ENCODE assay signal across 8 cellular contexts in genomic region chr3:189947948-189948723, GRCh38.
DNase-seq lines count a peak whose midpoint lies in the region; ATAC-seq and TF ChIP-seq lines count a peak whose summit lies in the region.

No MANE protein-coding gene starts in this region.

- DNase-seq in NCI-H748 (lab: John Stamatoyannopoulos, UW; ENCODE audit: unreplicated experiment) (peak; percentile 46), dermis blood vessel endothelial cell (peak; percentile 62), smooth muscle cell (lab: John Stamatoyannopoulos, UW; ENCODE audit: unreplicated experiment) (no peak), vagina (ENCODE audit: extremely low spot score in 2 of 2) (no peak)

- H3K27me3 ChIP-seq in smooth muscle cell (ENCODE audit: low read depth), result no peaks in the 10 kb centered on the region
- H3K27me3 ChIP-seq in vagina, result no peaks in the 10 kb centered on the region

- H3K79me2 ChIP-seq in smooth muscle cell (ENCODE audit: low read depth), result no peaks in the 10 kb centered on the region

- H3K27ac ChIP-seq in C4-2B, result no peak overlapping the region
- H3K27ac ChIP-seq in smooth muscle cell (ENCODE audit: low read depth), result peak overlapping the region; percentile 25
- no peak overlapping the region for H3K27ac ChIP-seq in vagina

- no peaks in the 10 kb centered on the region for H3K4me1 ChIP-seq in smooth muscle cell (ENCODE audit: low read depth)
- H3K4me1 ChIP-seq in vagina, result peaks cover 10% of the 10 kb centered on the region

- TF ChIP-seq POLR2A in vagina (IDR thresholded peaks at IDR 0.05), result no peak

- no peak overlapping the region for H3K4me3 ChIP-seq in smooth muscle cell
- H3K4me3 ChIP-seq in vagina, result no peak overlapping the region

- H3K36me3 ChIP-seq in smooth muscle cell (ENCODE audit: low read depth), result no peaks in the 10 kb centered on the region
- no peaks in the 10 kb centered on the region for H3K36me3 ChIP-seq in vagina

- peak; percentile 47 for ATAC-seq in GM19023 (IDR thresholded peaks at IDR 0.05; ENCODE audit: unreplicated experiment)
- no peak for ATAC-seq in HG03571 (IDR thresholded peaks at IDR 0.05; ENCODE audit: unreplicated experiment)
- no peak for ATAC-seq in HG03342 (IDR thresholded peaks at IDR 0.05; ENCODE audit: unreplicated experiment)

- H3K4me2 ChIP-seq in smooth muscle cell, result no peak overlapping the region

- intact Hi-C loops in vagina (cut with DNase I), result no loop called here

- no peaks in the 10 kb centered on the region for H4K20me1 ChIP-seq in smooth muscle cell (ENCODE audit: low read depth)

- H3K9me3 ChIP-seq in smooth muscle cell (replicated peaks; ENCODE audit: low read depth) (no peaks in the 10 kb centered on the region), vagina (no peaks in the 10 kb centered on the region)

- H2AFZ ChIP-seq in smooth muscle cell (ENCODE audit: low read depth), result no peak overlapping the region

- H3K9ac ChIP-seq in smooth muscle cell (ENCODE audit: low read depth), result no peak overlapping the region

- no peaks in the 10 kb centered on the region for H3F3A ChIP-seq in smooth muscle cell (ENCODE audit: low read depth)

- 49% methylated on average over 6 of the region's 6 CpGs for WGBS in smooth muscle cell (ENCODE audit: low lambda C conversion rate)

- TF ChIP-seq CTCF in C4-2B (conservative IDR thresholded peaks at IDR 0.05) (peak; percentile 90), smooth muscle cell (IDR thresholded peaks at IDR 0.05; ENCODE audit: borderline replicate concordance, insufficient read depth, poor library complexity, severe bottlenecking) (peak; percentile 73), vagina (IDR thresholded peaks at IDR 0.05) (no peak)

Comparison
In these comparisons a context has a peak if more than half of its experiments do, and no peak if none do; other contexts are left out.
1. CTCF ChIP-seq: peak in C4-2B (single experiment) and smooth muscle cell (single experiment); none in vagina (0 of 3).
2. DNase-seq: peak in NCI-H748 (single experiment) and dermis blood vessel endothelial cell (single experiment); none in smooth muscle cell (single experiment) and vagina (0 of 2).